ENCODE assay signal across 1 cellular context in the genomic region with DNA sequence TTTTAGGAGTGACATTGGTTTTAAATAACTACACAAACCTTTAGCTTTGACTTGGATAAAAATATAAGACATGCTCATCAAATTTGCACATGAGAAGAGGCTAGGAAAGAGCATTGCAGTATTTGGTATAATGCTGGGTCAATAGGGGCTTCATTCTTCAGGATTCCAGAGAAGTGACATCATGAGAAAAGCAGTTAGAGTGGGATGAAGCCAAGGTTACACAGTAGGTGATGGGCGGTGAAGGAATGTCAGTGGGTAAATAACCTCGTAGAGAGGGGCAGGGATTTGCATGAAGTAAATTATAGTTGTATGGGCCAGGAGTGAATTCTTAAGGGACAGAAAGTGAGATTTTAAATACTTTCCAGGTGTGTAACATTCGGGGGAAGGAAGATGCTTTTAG.
TF ChIP-seq lines count a peak whose summit lies in the region.

No MANE protein-coding gene starts in this region.

TF ChIP-seq in WTC11, 78 proteins besides CTCF, POLR2A, EP300 and RAD21 (continued from another document):
- TF ChIP-seq, protein P1, sequence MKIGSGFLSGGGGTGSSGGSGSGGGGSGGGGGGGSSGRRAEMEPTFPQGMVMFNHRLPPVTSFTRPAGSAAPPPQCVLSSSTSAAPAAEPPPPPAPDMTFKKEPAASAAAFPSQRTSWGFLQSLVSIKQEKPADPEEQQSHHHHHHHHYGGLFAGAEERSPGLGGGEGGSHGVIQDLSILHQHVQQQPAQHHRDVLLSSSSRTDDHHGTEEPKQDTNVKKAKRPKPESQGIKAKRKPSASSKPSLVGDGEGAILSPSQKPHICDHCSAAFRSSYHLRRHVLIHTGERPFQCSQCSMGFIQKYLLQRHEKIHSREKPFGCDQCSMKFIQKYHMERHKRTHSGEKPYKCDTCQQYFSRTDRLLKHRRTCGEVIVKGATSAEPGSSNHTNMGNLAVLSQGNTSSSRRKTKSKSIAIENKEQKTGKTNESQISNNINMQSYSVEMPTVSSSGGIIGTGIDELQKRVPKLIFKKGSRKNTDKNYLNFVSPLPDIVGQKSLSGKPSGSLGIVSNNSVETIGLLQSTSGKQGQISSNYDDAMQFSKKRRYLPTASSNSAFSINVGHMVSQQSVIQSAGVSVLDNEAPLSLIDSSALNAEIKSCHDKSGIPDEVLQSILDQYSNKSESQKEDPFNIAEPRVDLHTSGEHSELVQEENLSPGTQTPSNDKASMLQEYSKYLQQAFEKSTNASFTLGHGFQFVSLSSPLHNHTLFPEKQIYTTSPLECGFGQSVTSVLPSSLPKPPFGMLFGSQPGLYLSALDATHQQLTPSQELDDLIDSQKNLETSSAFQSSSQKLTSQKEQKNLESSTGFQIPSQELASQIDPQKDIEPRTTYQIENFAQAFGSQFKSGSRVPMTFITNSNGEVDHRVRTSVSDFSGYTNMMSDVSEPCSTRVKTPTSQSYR (CRISPR knock-in tag; IDR thresholded peaks at IDR 0.05) = no peak
- TF ChIP-seq SP1 (CRISPR knock-in tag; conservative IDR thresholded peaks at IDR 0.05) (no peak), NR1H2 (CRISPR knock-in tag; IDR thresholded peaks at IDR 0.05) (no peak), ZNF219 (CRISPR knock-in tag; IDR thresholded peaks at IDR 0.05; ENCODE audit: borderline replicate concordance) (no peak), ZNF396 (CRISPR knock-in tag; IDR thresholded peaks at IDR 0.05; ENCODE audit: borderline replicate concordance) (no peak)
- TF ChIP-seq, protein P2, sequence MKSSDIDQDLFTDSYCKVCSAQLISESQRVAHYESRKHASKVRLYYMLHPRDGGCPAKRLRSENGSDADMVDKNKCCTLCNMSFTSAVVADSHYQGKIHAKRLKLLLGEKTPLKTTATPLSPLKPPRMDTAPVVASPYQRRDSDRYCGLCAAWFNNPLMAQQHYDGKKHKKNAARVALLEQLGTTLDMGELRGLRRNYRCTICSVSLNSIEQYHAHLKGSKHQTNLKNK (CRISPR knock-in tag; IDR thresholded peaks at IDR 0.05) = no peak
